8 cellular contexts compared by ENCODE assay signal in genomic region chr2:126776701-126777619, GRCh38.
DNase-seq lines count a peak whose midpoint lies in the region; ATAC-seq lines count a peak whose summit lies in the region.

No MANE protein-coding gene starts in this region.

- H3K9me3 Mint-ChIP-seq in effector memory CD8-positive, alpha-beta T cell = no peaks in the 10 kb centered on the region

- H3K27ac Mint-ChIP-seq in effector memory CD8-positive, alpha-beta T cell = peak overlapping the region; percentile 88 to 91

- ATAC-seq in GM18873 (IDR thresholded peaks at IDR 0.05; ENCODE audit: low FRiP score, unreplicated experiment) (peak; percentile 72), HG03139 (IDR thresholded peaks at IDR 0.05; ENCODE audit: unreplicated experiment) (peak; percentile 88)
- ATAC-seq in effector memory CD8-positive, alpha-beta T cell (replicated peaks) = peak; percentile 92

- peak; percentile 91 for DNase-seq in Ammon's horn (ENCODE audit: low spot score)
- DNase-seq in NCI-H748 treated with DMSO at 0.1 percent for 48 hours (lab: John Stamatoyannopoulos, UW) = peak; percentile 66
- DNase-seq in activated CD8-positive, alpha-beta memory T cell treated with anti-CD3 and anti-CD28 coated beads for 24 hours = peak; percentile 93
- DNase-seq in effector memory CD8-positive, alpha-beta T cell = peak; percentile 79 to 82 (median 81)
- peak; percentile 86 for DNase-seq in medulla oblongata (ENCODE audit: extremely low spot score)
- peak; percentile 65 to 68 (median 66) for DNase-seq in stimulated activated CD4-positive, alpha-beta T cell treated with anti-CD3 and anti-CD28 coated beads, TNF-alpha, amount 100 ng/mL, for 4 hours (ENCODE audit: low read depth in 3 of 3)

- peaks cover 2% of the 10 kb centered on the region for H3K36me3 Mint-ChIP-seq in effector memory CD8-positive, alpha-beta T cell (ENCODE audit: insufficient read depth)

- H3K27me3 Mint-ChIP-seq in effector memory CD8-positive, alpha-beta T cell = peaks cover 17 to 25% of the 10 kb centered on the region in 2 donors

- H3K4me1 Mint-ChIP-seq in effector memory CD8-positive, alpha-beta T cell (ENCODE audit: low read depth in 2 of 2) = peaks cover 12 to 17% of the 10 kb centered on the region in 2 donors

- H3K4me3 Mint-ChIP-seq in effector memory CD8-positive, alpha-beta T cell = peak overlapping the region; percentile 93 to 95

Comparison
In these comparisons a context has a peak if more than half of its experiments do, and no peak if none do; other contexts are left out.
1. Peak in every context shown above with its lines: DNase-seq and ATAC-seq.